ENCODE assay signal across 11 cellular contexts in the genomic region with DNA sequence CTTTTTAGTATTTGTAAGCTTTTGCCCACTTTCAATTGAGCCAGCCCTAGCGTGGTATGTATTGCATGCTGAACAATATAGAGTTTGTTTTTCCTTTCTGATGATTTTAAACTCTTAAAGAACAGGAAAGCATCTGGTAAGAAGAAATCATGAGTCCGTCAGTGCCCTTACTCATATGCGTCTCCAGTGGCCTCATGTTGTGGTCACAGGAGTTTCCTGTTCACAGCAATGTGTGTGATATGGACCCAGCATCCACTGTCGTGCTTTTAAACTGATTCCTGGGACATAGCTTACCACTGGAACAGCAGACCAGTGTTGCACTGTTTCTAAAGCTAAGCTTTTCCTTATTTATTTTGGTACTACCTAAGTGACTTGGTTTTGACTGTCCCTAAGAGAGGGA. TPM values are rescaled to one million over a fixed set of nuclear protein-coding genes. Genes with fewer than 3 reads are reported as not detected.
A peak's percentile ranks its signal among the peaks of the same experiment; 100 is the strongest.
DNase-seq lines count a peak whose midpoint lies in the region; ATAC-seq and TF ChIP-seq lines count a peak whose summit lies in the region.
"Had no signal": no experiment of that assay in that cellular context is flagged by ENCODE, and none has a peak within 500 bp of the region (broad histone marks: within the 10 kb centered on the region; RNA-seq: fewer than 3 reads in every experiment).

No MANE protein-coding gene starts in this region.

- H3K27me3 ChIP-seq in breast epithelium, result no peaks in the 10 kb centered on the region
- no peaks in the 10 kb centered on the region for H3K27me3 ChIP-seq in Karpas-422 (ENCODE audit: low read length)
- H3K27me3 ChIP-seq in dorsolateral prefrontal cortex, result no peaks in the 10 kb centered on the region

- H3K9me3 Mint-ChIP-seq in MCF 10A (ENCODE audit: unreplicated experiment), result no peaks in the 10 kb centered on the region

- no peaks in the 10 kb centered on the region for H3K4me1 ChIP-seq in breast epithelium
- no peaks in the 10 kb centered on the region for H3K4me1 ChIP-seq in Karpas-422 (ENCODE audit: low read length)

- TF ChIP-seq CTCF in MCF 10A (IDR thresholded peaks at IDR 0.05; ENCODE audit: unreplicated experiment) (no peak), breast epithelium (IDR thresholded peaks at IDR 0.05) (no peak), dorsolateral prefrontal cortex (IDR thresholded peaks at IDR 0.05 in 54 of 56, conservative IDR thresholded peaks at IDR 0.05 in 2 of 56; ENCODE audit: low read depth in 1 of 56, partially characterized antibody in 56 of 56) (no peak)

- BruUV-seq in MCF 10A (replicated peaks; lab: Mats Ljungman, UMichigan), result TSS peak; percentile 51

- H3K27me3 Mint-ChIP-seq in MCF 10A (ENCODE audit: insufficient read depth, unreplicated experiment), result no peaks in the 10 kb centered on the region

- POLR2A ChIA-PET in MCF 10A (lab: Yijun Ruan, JAX), result no interaction called here

- H3K27ac ChIP-seq in breast epithelium (no peak overlapping the region), Karpas-422 (ENCODE audit: low read length) (no peak overlapping the region), dorsolateral prefrontal cortex (peak overlapping the region in 1 of 59 donors; percentile 40)

- H3K36me3 ChIP-seq in breast epithelium (peaks cover 6% of the 10 kb centered on the region), Karpas-422 (ENCODE audit: insufficient read depth, low read length) (peaks cover 10% of the 10 kb centered on the region; the same call in 1 of the 2 replicates)

- H3K4me3 ChIP-seq in breast epithelium (no peak overlapping the region), Karpas-422 (ENCODE audit: low read length) (no peak overlapping the region), dorsolateral prefrontal cortex (no peak overlapping the region)

- no peaks in the 10 kb centered on the region for H3K79me2 ChIP-seq in Karpas-422 (ENCODE audit: low read length)

- no peak overlapping the region for H3K4me2 ChIP-seq in Karpas-422 (ENCODE audit: low read depth, low read length, poor library complexity, severe bottlenecking)

- H3K9me3 ChIP-seq in breast epithelium (no peaks in the 10 kb centered on the region), Karpas-422 (ENCODE audit: low read length) (no peaks in the 10 kb centered on the region)

- H2AFZ ChIP-seq in Karpas-422 (ENCODE audit: low read length), result no peak overlapping the region

- H3K4me1 Mint-ChIP-seq in MCF 10A (ENCODE audit: insufficient read depth, unreplicated experiment), result no peaks in the 10 kb centered on the region

- no peak overlapping the region for H3K9ac ChIP-seq in Karpas-422 (ENCODE audit: low read length)

- no peak overlapping the region for H3K27ac Mint-ChIP-seq in MCF 10A (ENCODE audit: low read depth, unreplicated experiment)

- CTCF ChIA-PET in MCF 10A (lab: Yijun Ruan, JAX), result interaction anchor here (0.5 to 6.2 kb wide), 3 partner anchors 8 to 378 kb away, joined by 3 to 49 read pairs (median 3); no protein-coding TSS in a partner anchor

- H3K4me3 Mint-ChIP-seq in MCF 10A (ENCODE audit: unreplicated experiment), result no peak overlapping the region

- peaks cover 67% of the 10 kb centered on the region for H3K36me3 Mint-ChIP-seq in MCF 10A (ENCODE audit: insufficient read depth, unreplicated experiment)

- H4K20me1 ChIP-seq in Karpas-422 (ENCODE audit: insufficient read depth, low read depth, low read length), result no peaks in the 10 kb centered on the region

- no peaks in the 10 kb centered on the region for H3K9me2 ChIP-seq in Karpas-422 (replicated peaks; ENCODE audit: insufficient read depth, low read length)

- DNase-seq in MCF 10A (ENCODE audit: unreplicated experiment), result no peak
- DNase-seq in breast epithelium (ENCODE audit: low spot score in 2 of 2), result no peak
- peak; percentile 77 for DNase-seq in dermis blood vessel endothelial cell
- DNase-seq in stimulated activated naive CD8-positive, alpha-beta T cell treated with anti-CD3 and anti-CD28 coated beads, Interleukin-15, Interleukin-2, amounts not matched to agents 100 U/mL and 50 U/mL, for 24 hours, result peak; percentile 25
- no peak for DNase-seq in Karpas-422
- no peak for DNase-seq in dorsolateral prefrontal cortex
- DNase-seq: COR-L47, NCI-H1092 treated with DMSO at 0.1 percent for 48 hours, right cardiac atrium had no signal

- intact Hi-C loops in MCF 10A (cut with micrococcal nuclease) (no loop called here), breast epithelium (cut with DNase I; ENCODE audit: low total_unique reads) (no loop called here), dorsolateral prefrontal cortex (cut with DNase I) (no loop called here)

- no peak for TF ChIP-seq POLR2A in breast epithelium (IDR thresholded peaks at IDR 0.05)

- ATAC-seq in SK-N-SH treated with all-trans-retinoic acid at 6 μM for 48 hours (peak; percentile 17; the same call in 1 of the 3 replicates), HG03139 (IDR thresholded peaks at IDR 0.05; ENCODE audit: unreplicated experiment) (no peak)
- ATAC-seq in stimulated activated naive CD8-positive, alpha-beta T cell treated with anti-CD3 and anti-CD28 coated beads, Interleukin-15, Interleukin-2, amounts not matched to agents 100 U/mL and 50 U/mL, for 24 hours, result peak; percentile 92
- ATAC-seq: right cardiac atrium had no signal

TF ChIP-seq in SK-N-SH treated with all-trans-retinoic acid at 6 μM for 48 hours, 23 proteins besides CTCF, POLR2A, EP300 and RAD21 (continues in another document):
- TF ChIP-seq ESRRG (CRISPR knock-in tag; IDR thresholded peaks at IDR 0.05), result no peak
- no peak for TF ChIP-seq ZNF70 (CRISPR knock-in tag; IDR thresholded peaks at IDR 0.05)
- TF ChIP-seq ZNF565 (CRISPR knock-in tag; conservative IDR thresholded peaks at IDR 0.05; ENCODE audit: low read depth), result no peak
- TF ChIP-seq SNAI2 (CRISPR knock-in tag; IDR thresholded peaks at IDR 0.05), result no peak
- no peak for TF ChIP-seq ZFP3 (CRISPR knock-in tag; IDR thresholded peaks at IDR 0.05)
- no peak for TF ChIP-seq OSR1 (CRISPR knock-in tag; IDR thresholded peaks at IDR 0.05)
- TF ChIP-seq, protein P1, sequence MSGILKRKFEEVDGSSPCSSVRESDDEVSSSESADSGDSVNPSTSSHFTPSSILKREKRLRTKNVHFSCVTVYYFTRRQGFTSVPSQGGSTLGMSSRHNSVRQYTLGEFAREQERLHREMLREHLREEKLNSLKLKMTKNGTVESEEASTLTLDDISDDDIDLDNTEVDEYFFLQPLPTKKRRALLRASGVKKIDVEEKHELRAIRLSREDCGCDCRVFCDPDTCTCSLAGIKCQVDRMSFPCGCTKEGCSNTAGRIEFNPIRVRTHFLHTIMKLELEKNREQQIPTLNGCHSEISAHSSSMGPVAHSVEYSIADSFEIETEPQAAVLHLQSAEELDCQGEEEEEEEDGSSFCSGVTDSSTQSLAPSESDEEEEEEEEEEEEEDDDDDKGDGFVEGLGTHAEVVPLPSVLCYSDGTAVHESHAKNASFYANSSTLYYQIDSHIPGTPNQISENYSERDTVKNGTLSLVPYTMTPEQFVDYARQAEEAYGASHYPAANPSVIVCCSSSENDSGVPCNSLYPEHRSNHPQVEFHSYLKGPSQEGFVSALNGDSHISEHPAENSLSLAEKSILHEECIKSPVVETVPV (CRISPR knock-in tag; IDR thresholded peaks at IDR 0.05), result no peak
- no peak for TF ChIP-seq PPARA (CRISPR knock-in tag; IDR thresholded peaks at IDR 0.05; ENCODE audit: borderline replicate concordance)
- TF ChIP-seq, protein P2, sequence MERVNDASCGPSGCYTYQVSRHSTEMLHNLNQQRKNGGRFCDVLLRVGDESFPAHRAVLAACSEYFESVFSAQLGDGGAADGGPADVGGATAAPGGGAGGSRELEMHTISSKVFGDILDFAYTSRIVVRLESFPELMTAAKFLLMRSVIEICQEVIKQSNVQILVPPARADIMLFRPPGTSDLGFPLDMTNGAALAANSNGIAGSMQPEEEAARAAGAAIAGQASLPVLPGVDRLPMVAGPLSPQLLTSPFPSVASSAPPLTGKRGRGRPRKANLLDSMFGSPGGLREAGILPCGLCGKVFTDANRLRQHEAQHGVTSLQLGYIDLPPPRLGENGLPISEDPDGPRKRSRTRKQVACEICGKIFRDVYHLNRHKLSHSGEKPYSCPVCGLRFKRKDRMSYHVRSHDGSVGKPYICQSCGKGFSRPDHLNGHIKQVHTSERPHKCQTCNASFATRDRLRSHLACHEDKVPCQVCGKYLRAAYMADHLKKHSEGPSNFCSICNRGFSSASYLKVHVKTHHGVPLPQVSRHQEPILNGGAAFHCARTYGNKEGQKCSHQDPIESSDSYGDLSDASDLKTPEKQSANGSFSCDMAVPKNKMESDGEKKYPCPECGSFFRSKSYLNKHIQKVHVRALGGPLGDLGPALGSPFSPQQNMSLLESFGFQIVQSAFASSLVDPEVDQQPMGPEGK (CRISPR knock-in tag; IDR thresholded peaks at IDR 0.05; ENCODE audit: borderline replicate concordance), result no peak
- TF ChIP-seq ZFP30 (CRISPR knock-in tag; IDR thresholded peaks at IDR 0.05), result no peak
- TF ChIP-seq, protein P3, sequence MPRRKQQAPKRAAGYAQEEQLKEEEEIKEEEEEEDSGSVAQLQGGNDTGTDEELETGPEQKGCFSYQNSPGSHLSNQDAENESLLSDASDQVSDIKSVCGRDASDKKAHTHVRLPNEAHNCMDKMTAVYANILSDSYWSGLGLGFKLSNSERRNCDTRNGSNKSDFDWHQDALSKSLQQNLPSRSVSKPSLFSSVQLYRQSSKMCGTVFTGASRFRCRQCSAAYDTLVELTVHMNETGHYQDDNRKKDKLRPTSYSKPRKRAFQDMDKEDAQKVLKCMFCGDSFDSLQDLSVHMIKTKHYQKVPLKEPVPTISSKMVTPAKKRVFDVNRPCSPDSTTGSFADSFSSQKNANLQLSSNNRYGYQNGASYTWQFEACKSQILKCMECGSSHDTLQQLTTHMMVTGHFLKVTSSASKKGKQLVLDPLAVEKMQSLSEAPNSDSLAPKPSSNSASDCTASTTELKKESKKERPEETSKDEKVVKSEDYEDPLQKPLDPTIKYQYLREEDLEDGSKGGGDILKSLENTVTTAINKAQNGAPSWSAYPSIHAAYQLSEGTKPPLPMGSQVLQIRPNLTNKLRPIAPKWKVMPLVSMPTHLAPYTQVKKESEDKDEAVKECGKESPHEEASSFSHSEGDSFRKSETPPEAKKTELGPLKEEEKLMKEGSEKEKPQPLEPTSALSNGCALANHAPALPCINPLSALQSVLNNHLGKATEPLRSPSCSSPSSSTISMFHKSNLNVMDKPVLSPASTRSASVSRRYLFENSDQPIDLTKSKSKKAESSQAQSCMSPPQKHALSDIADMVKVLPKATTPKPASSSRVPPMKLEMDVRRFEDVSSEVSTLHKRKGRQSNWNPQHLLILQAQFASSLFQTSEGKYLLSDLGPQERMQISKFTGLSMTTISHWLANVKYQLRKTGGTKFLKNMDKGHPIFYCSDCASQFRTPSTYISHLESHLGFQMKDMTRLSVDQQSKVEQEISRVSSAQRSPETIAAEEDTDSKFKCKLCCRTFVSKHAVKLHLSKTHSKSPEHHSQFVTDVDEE (CRISPR knock-in tag; IDR thresholded peaks at IDR 0.05), result no peak
- no peak for TF ChIP-seq ISL1 (CRISPR knock-in tag; IDR thresholded peaks at IDR 0.05)

RNA-seq across cellular contexts. Expression of a gene that starts 40.1 kb away (rescaled TPM):
- total RNA-seq in MCF 10A (2022) (21.5 and 25.0 TPM in 2 replicates), breast epithelium (10 to 100 TPM; 25.9 to 35.7 (median 29.0) TPM), dermis blood vessel endothelial cell (45.3 and 79.7 TPM in 2 replicates), dorsolateral prefrontal cortex (10 to 100 TPM; 14.9 to 53.3 (median 31.3) TPM)
- total RNA-seq in Karpas-422 (2014; rRNA removed; shearing (Covaris generic); ENCODE audit: low replicate concordance), result 51.7 and 142 TPM in 2 replicates

Comparison
In these comparisons a context has a peak if more than half of its experiments do, and no peak if none do; other contexts are left out.
1. DNase-seq: peak in dermis blood vessel endothelial cell (single experiment) and stimulated activated naive CD8-positive, alpha-beta T cell treated with anti-CD3 and anti-CD28 coated beads, Interleukin-15, Interleukin-2, amounts not matched to agents 100 U/mL and 50 U/mL, for 24 hours (single experiment); none in MCF 10A (single experiment), breast epithelium (0 of 2), Karpas-422 (single experiment) and dorsolateral prefrontal cortex (0 of 10).